In genomic region chr19:912181-913079, GRCh38 we compare ENCODE assay signal across 8 cellular contexts. TPM values are rescaled to one million over a fixed set of nuclear protein-coding genes. Genes with fewer than 3 reads are reported as not detected.
DNase-seq lines count a peak whose midpoint lies in the region; ATAC-seq and TF ChIP-seq lines count a peak whose summit lies in the region.

No MANE protein-coding gene starts in this region.

- peaks cover 38% of the 10 kb centered on the region for H3K4me1 Mint-ChIP-seq in activated naive CD8-positive, alpha-beta T cell treated with anti-CD3 and anti-CD28 coated beads, Interleukin-2, amount 50 U/mL, for 24 hours
- H3K4me1 Mint-ChIP-seq in immature natural killer cell, result peaks cover 25 to 29% of the 10 kb centered on the region in 2 donors

- H3K27me3 ChIP-seq in AG04450 (ENCODE audit: control insufficient read depth, insufficient read depth, low read length) (peaks cover 6% of the 10 kb centered on the region), stomach smooth muscle (ENCODE audit: control insufficient read depth in 1 of 2, insufficient read depth in 2 of 2, low read length in 2 of 2) (peaks cover 0 to 8% of the 10 kb centered on the region in 2 donors)

- no peaks in the 10 kb centered on the region for H3K9me3 Mint-ChIP-seq in activated naive CD8-positive, alpha-beta T cell treated with anti-CD3 and anti-CD28 coated beads, Interleukin-2, amount 50 U/mL, for 24 hours
- H3K9me3 Mint-ChIP-seq in immature natural killer cell, result no peaks in the 10 kb centered on the region

- CTCF ChIA-PET in AG04450 (lab: Charles Lee), result no interaction called here

- peaks cover 2% of the 10 kb centered on the region for H3K36me3 Mint-ChIP-seq in activated naive CD8-positive, alpha-beta T cell treated with anti-CD3 and anti-CD28 coated beads, Interleukin-2, amount 50 U/mL, for 24 hours (ENCODE audit: low read depth)
- peaks cover 0 to 4% (median 0%) of the 10 kb centered on the region in 3 donors for H3K36me3 Mint-ChIP-seq in immature natural killer cell

- peak overlapping the region; percentile 75 for H3K4me3 Mint-ChIP-seq in activated naive CD8-positive, alpha-beta T cell treated with anti-CD3 and anti-CD28 coated beads, Interleukin-2, amount 50 U/mL, for 24 hours
- H3K4me3 Mint-ChIP-seq in immature natural killer cell, result peak overlapping the region in 4 of 5 donors; percentile 68 to 88 (median 82)

- H3K27me3 Mint-ChIP-seq in activated naive CD8-positive, alpha-beta T cell treated with anti-CD3 and anti-CD28 coated beads, Interleukin-2, amount 50 U/mL, for 24 hours, result peaks cover 3% of the 10 kb centered on the region
- peaks cover 6 to 33% (median 15%) of the 10 kb centered on the region in 3 donors for H3K27me3 Mint-ChIP-seq in immature natural killer cell (ENCODE audit: low read depth in 3 of 3)

- DNase-seq in AG04450 (ENCODE audit: low read depth, low spot score), result no peak
- no peak for DNase-seq in activated naive CD8-positive, alpha-beta T cell treated with anti-CD3 and anti-CD28 coated beads, Interleukin-2, amount 50 U/mL, for 24 hours
- DNase-seq in immature natural killer cell, result peak in 1 of 3 donors; percentile 29
- no peak for DNase-seq in NAMALWA (ENCODE audit: low spot score)
- DNase-seq in NCI-H128 (lab: John Stamatoyannopoulos, UW; ENCODE audit: unreplicated experiment), result no peak

- H3K27ac Mint-ChIP-seq in activated naive CD8-positive, alpha-beta T cell treated with anti-CD3 and anti-CD28 coated beads, Interleukin-2, amount 50 U/mL, for 24 hours, result no peak overlapping the region
- peak overlapping the region in 2 of 6 donors; percentile 29 to 49 for H3K27ac Mint-ChIP-seq in immature natural killer cell

- POLR2A ChIA-PET in AG04450 (lab: Yijun Ruan, JAX), result no interaction called here

- no peak for TF ChIP-seq CTCF in AG04450 (IDR thresholded peaks at IDR 0.05; ENCODE audit: low read depth, low read length)

- peaks cover 9% of the 10 kb centered on the region for H3K4me1 ChIP-seq in stomach smooth muscle (ENCODE audit: control insufficient read depth, insufficient read depth, low read length)

- H3K36me3 ChIP-seq in stomach smooth muscle (ENCODE audit: control insufficient read depth in 2 of 2, insufficient read depth in 2 of 2, low read length in 2 of 2), result no peaks in the 10 kb centered on the region

- H3K9me3 ChIP-seq in AG04450 (ENCODE audit: control insufficient read depth, insufficient read depth, low read length) (peaks cover 7% of the 10 kb centered on the region; the same call in 1 of the 2 replicates), stomach smooth muscle (ENCODE audit: control insufficient read depth in 2 of 2, low read length in 2 of 2) (no peaks in the 10 kb centered on the region)

- ATAC-seq in HG02763 (IDR thresholded peaks at IDR 0.05; ENCODE audit: unreplicated experiment) (peak; percentile 9), HG02642 (IDR thresholded peaks at IDR 0.05; ENCODE audit: poor library complexity, unreplicated experiment) (no peak)
- ATAC-seq in activated naive CD8-positive, alpha-beta T cell treated with anti-CD3 and anti-CD28 coated beads, Interleukin-2, amount 50 U/mL, for 24 hours, result no peak

- no peak overlapping the region for H3K27ac ChIP-seq in AG04450 (ENCODE audit: low read depth, low read length)
- H3K27ac ChIP-seq in stomach smooth muscle (ENCODE audit: low read length), result no peak overlapping the region

- H3K9ac ChIP-seq in stomach smooth muscle (ENCODE audit: low read length in 2 of 2), result peak overlapping the region; percentile 69 to 74

- H3K4me3 ChIP-seq in AG04450 (ENCODE audit: low read depth, low read length) (peak overlapping the region; percentile 86), stomach smooth muscle (ENCODE audit: low read length in 2 of 2) (peak overlapping the region; percentile 70 to 82)

RNA-seq across cellular contexts. Expression of gene R3HDM4, which starts 0.6 kb away (rescaled TPM):
- polyA plus RNA-seq in AG04450 (2011; rRNA removed) (24.0 and 30.9 TPM in 2 replicates), immature natural killer cell (100 to 1,000 TPM in 1 of 3 donors, 10 to 100 TPM in 2; 83.5 to 146 (median 85.8) TPM)
- 16.4 and 20.4 TPM in 2 replicates for polyA minus RNA-seq in AG04450 (2011; rRNA and poly(A)+ RNA removed)

RNA-seq across cellular contexts. Expression of gene KISS1R, which starts 4.7 kb away (rescaled TPM):
- not detected in 2 replicates for polyA plus RNA-seq in AG04450 (2011; rRNA removed)
- polyA minus RNA-seq in AG04450 (2011; rRNA and poly(A)+ RNA removed), result not detected in 2 replicates
- not detected for polyA plus RNA-seq in immature natural killer cell

RNA-seq across cellular contexts. Expression of gene ARID3A, which starts 13.4 kb away (rescaled TPM):
- 7.6 and 12.2 TPM in 2 replicates for polyA plus RNA-seq in AG04450 (2011; rRNA removed)
- 29.7 and 32.4 TPM in 2 replicates for polyA minus RNA-seq in AG04450 (2011; rRNA and poly(A)+ RNA removed)
- polyA plus RNA-seq in immature natural killer cell, result 1 to 10 TPM; 1.0 to 1.7 (median 1.4) TPM

RNA-seq across cellular contexts. Expression of gene RNU6-9, which starts 19.1 kb away (rescaled TPM):
- polyA plus RNA-seq in AG04450 (2011; rRNA removed) (not detected in 2 replicates), immature natural killer cell (not detected)
- under 0.01 TPM in 1 of 2 replicates, not detected in the other for polyA minus RNA-seq in AG04450 (2011; rRNA and poly(A)+ RNA removed)

RNA-seq across cellular contexts. Expression of gene MED16, which starts 19.4 kb away (rescaled TPM):
- polyA plus RNA-seq in AG04450 (2011; rRNA removed), result 22.7 and 31.7 TPM in 2 replicates
- polyA minus RNA-seq in AG04450 (2011; rRNA and poly(A)+ RNA removed), result 22.3 and 29.1 TPM in 2 replicates
- polyA plus RNA-seq in immature natural killer cell, result 100 to 1,000 TPM in 1 of 3 donors, 10 to 100 TPM in 2; 44.2 to 112 (median 48.0) TPM
